ENCODE assay signal across 12 cellular contexts in the genomic region with DNA sequence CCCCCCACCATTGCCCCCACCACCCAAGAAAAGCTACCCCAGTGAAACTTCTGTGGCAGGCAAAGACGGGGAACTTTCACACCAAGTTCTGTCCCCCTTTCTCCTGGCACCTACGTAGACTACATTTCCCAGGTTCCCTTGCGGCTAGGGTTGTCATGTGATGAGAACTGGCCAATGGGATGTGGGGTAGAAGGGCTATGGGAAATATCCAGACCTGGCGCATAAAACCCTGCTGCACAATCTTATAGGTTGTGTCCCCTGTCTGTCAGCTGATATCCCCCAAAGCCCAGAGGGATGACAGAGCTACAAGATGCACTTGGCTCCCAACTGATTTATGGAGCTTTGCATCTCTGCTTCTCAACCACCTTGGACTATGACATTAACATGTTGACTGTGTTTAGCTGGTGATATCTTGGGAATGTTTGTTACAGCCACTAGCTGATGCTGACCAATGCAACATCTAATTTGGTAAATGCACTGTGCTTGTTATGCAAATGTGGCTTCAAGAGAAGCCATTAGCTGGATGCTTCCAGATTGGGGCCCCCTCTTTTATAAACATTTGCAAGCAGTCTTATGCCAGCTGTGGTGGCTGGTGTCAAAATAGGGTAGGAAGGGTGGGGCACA. TPM values are rescaled to one million over a fixed set of nuclear protein-coding genes. Genes with fewer than 3 reads are reported as not detected.
DNase-seq lines count a peak whose midpoint lies in the region; ATAC-seq and TF ChIP-seq lines count a peak whose summit lies in the region.
"Had no signal": no experiment of that assay in that cellular context is flagged by ENCODE, and none has a peak within 500 bp of the region (broad histone marks: within the 10 kb centered on the region; RNA-seq: fewer than 3 reads in every experiment).

No MANE protein-coding gene starts in this region.

- H3K4me1 Mint-ChIP-seq in CD8-positive, alpha-beta T cell (ENCODE audit: low read depth): peaks cover 25% of the 10 kb centered on the region
- H3K4me1 Mint-ChIP-seq in GM23338: peaks cover 4% of the 10 kb centered on the region; the same call in 2 of the 3 replicates

- no peak overlapping the region for H3K4me3 Mint-ChIP-seq in CD8-positive, alpha-beta T cell
- H3K4me3 Mint-ChIP-seq in GM23338: no peak overlapping the region

- H3K27ac Mint-ChIP-seq in CD8-positive, alpha-beta T cell: no peak overlapping the region
- H3K27ac Mint-ChIP-seq in GM23338: no peak overlapping the region

- TF ChIP-seq CTCF in CD8-positive, alpha-beta T cell (IDR thresholded peaks at IDR 0.05): no peak
- TF ChIP-seq CTCF in GM23338 (conservative IDR thresholded peaks at IDR 0.05; ENCODE audit: low read depth in 2 of 2): no peak
- TF ChIP-seq CTCF in RWPE1 (conservative IDR thresholded peaks at IDR 0.05; ENCODE audit: low read depth): no peak

- CTCF ChIA-PET in CD8-positive, alpha-beta T cell (lab: Charles Lee): interaction anchor here (0.7 to 1.6 kb wide), 5 partner anchors 8 to 102 kb away, joined by 3 to 5 read pairs (median 3); a partner anchor contains a TSS
- CTCF ChIA-PET in RWPE1 (lab: Yijun Ruan, JAX): no interaction called here

- no peaks in the 10 kb centered on the region for H4K20me1 ChIP-seq in GM23338 (replicated peaks; ENCODE audit: insufficient read depth)

- POLR2A ChIA-PET in CD8-positive, alpha-beta T cell (lab: Charles Lee): interaction anchor here (1.0 kb wide), 1 partner anchor 46 kb away, joined by 3 read pairs; no protein-coding TSS in a partner anchor
- POLR2A ChIA-PET in RWPE1 (lab: Yijun Ruan, JAX; ENCODE audit: low non-redundant PET): interaction anchor here (0.5 to 1.0 kb wide), 3 partner anchors 22 to 360 kb away, joined by 3 to 10 read pairs (median 6); no protein-coding TSS in a partner anchor

- peaks cover under 1% of the 10 kb centered on the region; the same call in 1 of the 2 replicates for H3F3A ChIP-seq in GM23338 (replicated peaks; ENCODE audit: low read depth)

- no peaks in the 10 kb centered on the region for H3K9me3 ChIP-seq in CD8-positive, alpha-beta T cell (ENCODE audit: low read length)
- no peaks in the 10 kb centered on the region for H3K9me3 ChIP-seq in effector memory CD4-positive, alpha-beta T cell (ENCODE audit: control insufficient read depth, low read length)
- H3K9me3 ChIP-seq: breast epithelium had no signal

- peaks cover 58% of the 10 kb centered on the region for H3K36me3 Mint-ChIP-seq in CD8-positive, alpha-beta T cell
- H3K36me3 Mint-ChIP-seq in GM23338 (ENCODE audit: low read depth): peaks cover 40% of the 10 kb centered on the region

- peaks cover 32% of the 10 kb centered on the region for H3K36me3 ChIP-seq in CD8-positive, alpha-beta T cell (ENCODE audit: insufficient read depth, low read length)
- peaks cover 12% of the 10 kb centered on the region; the same call in 1 of the 2 replicates for H3K36me3 ChIP-seq in GM23338 (ENCODE audit: insufficient read depth)
- H3K36me3 ChIP-seq in effector memory CD4-positive, alpha-beta T cell (ENCODE audit: control insufficient read depth, insufficient read depth, low read length): peaks cover 47% of the 10 kb centered on the region
- H3K36me3 ChIP-seq: breast epithelium had no signal

- intact Hi-C loops in CD8-positive, alpha-beta T cell (cut with DNase I, micrococcal nuclease): loop anchor here in 1 of 2 experiments (10.0 kb wide), 1 partner anchor 304 kb away; a partner anchor contains a TSS

- DNase-seq in CD8-positive, alpha-beta T cell: no peak
- DNase-seq in GM23338 (ENCODE audit: low spot score): peak; percentile 68
- DNase-seq in RWPE1 (ENCODE audit: low spot score): peak; percentile 51
- peak; percentile 54 for DNase-seq in germinal center (ENCODE audit: low spot score)
- no peak for DNase-seq in effector memory CD4-positive, alpha-beta T cell
- DNase-seq: activated CD8-positive, alpha-beta memory T cell treated with anti-CD3 and anti-CD28 coated beads, Interleukin-2, amount 50 U/mL, for 48 hours; NCI-H510A had no signal

- H3K4me3 ChIP-seq in CD8-positive, alpha-beta T cell (ENCODE audit: low read depth, low read length): no peak overlapping the region
- H3K4me3 ChIP-seq in GM23338: no peak overlapping the region
- no peak overlapping the region for H3K4me3 ChIP-seq in effector memory CD4-positive, alpha-beta T cell (ENCODE audit: insufficient read depth, low read depth, low read length, poor library complexity, severe bottlenecking)
- H3K4me3 ChIP-seq: breast epithelium had no signal

- no peak overlapping the region for H3K4me2 ChIP-seq in GM23338

- H3K9me3 Mint-ChIP-seq in CD8-positive, alpha-beta T cell: no peaks in the 10 kb centered on the region
- no peaks in the 10 kb centered on the region; the same call in 2 of the 3 replicates for H3K9me3 Mint-ChIP-seq in GM23338

- no peaks in the 10 kb centered on the region for H3K9me2 ChIP-seq in GM23338 (ENCODE audit: insufficient read depth)

- H3K27ac ChIP-seq in CD8-positive, alpha-beta T cell (ENCODE audit: low read depth, low read length): no peak overlapping the region
- no peak overlapping the region for H3K27ac ChIP-seq in GM23338 (ENCODE audit: low read depth)
- no peak overlapping the region for H3K27ac ChIP-seq in RWPE1
- H3K27ac ChIP-seq in effector memory CD4-positive, alpha-beta T cell (ENCODE audit: insufficient read depth, low read length, poor library complexity, severe bottlenecking): no peak overlapping the region
- H3K27ac ChIP-seq: breast epithelium had no signal

- no peaks in the 10 kb centered on the region for H3K27me3 Mint-ChIP-seq in CD8-positive, alpha-beta T cell (ENCODE audit: low read depth)
- peaks cover 4% of the 10 kb centered on the region for H3K27me3 Mint-ChIP-seq in GM23338 (ENCODE audit: insufficient read depth, low read depth, poor library complexity)

- H3K4me1 ChIP-seq in CD8-positive, alpha-beta T cell (ENCODE audit: insufficient read depth, low read length): peaks cover 26% of the 10 kb centered on the region
- H3K4me1 ChIP-seq in GM23338 (ENCODE audit: insufficient read depth): peaks cover under 1% of the 10 kb centered on the region; the same call in 1 of the 2 replicates
- H3K4me1 ChIP-seq in effector memory CD4-positive, alpha-beta T cell (ENCODE audit: control insufficient read depth, insufficient read depth, low read length, poor library complexity, severe bottlenecking): peaks cover 11% of the 10 kb centered on the region
- H3K4me1 ChIP-seq: breast epithelium had no signal

- no peak overlapping the region for H2AFZ ChIP-seq in GM23338

- TF ChIP-seq POLR2A in GM18505 (IDR thresholded peaks at IDR 0.05; ENCODE audit: borderline replicate concordance, extremely low read depth, insufficient read depth, insufficient read length): no peak

- peaks cover 18% of the 10 kb centered on the region for H3K79me2 ChIP-seq in GM23338 (replicated peaks; ENCODE audit: insufficient read depth)

- no peaks in the 10 kb centered on the region for H3K27me3 ChIP-seq in CD8-positive, alpha-beta T cell (ENCODE audit: insufficient read depth, low read length)
- H3K27me3 ChIP-seq in GM23338 (ENCODE audit: insufficient read depth): no peaks in the 10 kb centered on the region
- no peaks in the 10 kb centered on the region for H3K27me3 ChIP-seq in effector memory CD4-positive, alpha-beta T cell (replicated peaks; ENCODE audit: control insufficient read depth, insufficient read depth, low read length, poor library complexity, severe bottlenecking)
- H3K27me3 ChIP-seq: breast epithelium had no signal

- ATAC-seq in CD8-positive, alpha-beta T cell: peak; percentile 49
- ATAC-seq in GM23338 (peak; percentile 21; the same call in 1 of the 3 replicates), GM18505 (IDR thresholded peaks at IDR 0.05; ENCODE audit: unreplicated experiment) (no peak), HG03378 (IDR thresholded peaks at IDR 0.05; ENCODE audit: unreplicated experiment) (no peak)
- ATAC-seq: esophagus mucosa, sciatic nerve had no signal

TF ChIP-seq in GM23338, 12 proteins besides CTCF, POLR2A, EP300 and RAD21:
- TF ChIP-seq, protein P1, sequence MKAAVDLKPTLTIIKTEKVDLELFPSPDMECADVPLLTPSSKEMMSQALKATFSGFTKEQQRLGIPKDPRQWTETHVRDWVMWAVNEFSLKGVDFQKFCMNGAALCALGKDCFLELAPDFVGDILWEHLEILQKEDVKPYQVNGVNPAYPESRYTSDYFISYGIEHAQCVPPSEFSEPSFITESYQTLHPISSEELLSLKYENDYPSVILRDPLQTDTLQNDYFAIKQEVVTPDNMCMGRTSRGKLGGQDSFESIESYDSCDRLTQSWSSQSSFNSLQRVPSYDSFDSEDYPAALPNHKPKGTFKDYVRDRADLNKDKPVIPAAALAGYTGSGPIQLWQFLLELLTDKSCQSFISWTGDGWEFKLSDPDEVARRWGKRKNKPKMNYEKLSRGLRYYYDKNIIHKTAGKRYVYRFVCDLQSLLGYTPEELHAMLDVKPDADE (IDR thresholded peaks at IDR 0.05): peak; percentile 41; the same call in 1 of the 2 replicates
- TF ChIP-seq EZH2 (IDR thresholded peaks at IDR 0.05; ENCODE audit: low read depth, unreplicated experiment): no peak
- no peak for TF ChIP-seq EZH2phosphoT487 (IDR thresholded peaks at IDR 0.05; ENCODE audit: unreplicated experiment)

RNA-seq across cellular contexts. Expression of a gene that starts 6.1 kb away (rescaled TPM):
- 10 to 100 TPM; 33.5 to 38.8 TPM for total RNA-seq in CD8-positive, alpha-beta T cell
- total RNA-seq in GM23338 (2014; rRNA removed; shearing (Covaris generic)): 25.6 and 38.4 TPM in 2 replicates
- polyA plus RNA-seq in GM23338 (2016; fragmentation: Nextera tagmentation; extraction: Ambion mirVana): 20.7 and 24.6 TPM in 2 replicates

RNA-seq across cellular contexts. Expression of a gene that starts 11.3 kb away (rescaled TPM):
- total RNA-seq in CD8-positive, alpha-beta T cell: 10 to 100 TPM; 68.3 to 75.5 TPM
- total RNA-seq in GM23338 (2014; rRNA removed; shearing (Covaris generic)): 1.7 and 1.8 TPM in 2 replicates
- polyA plus RNA-seq in GM23338 (2016; fragmentation: Nextera tagmentation; extraction: Ambion mirVana): 0.82 and 1.0 TPM in 2 replicates

RNA-seq across cellular contexts. Expression of a gene that starts 21.7 kb away (rescaled TPM):
- total RNA-seq in CD8-positive, alpha-beta T cell: 1 to 10 TPM; 1.1 to 1.7 TPM
- total RNA-seq in GM23338 (2014; rRNA removed; shearing (Covaris generic)): 46.2 and 56.8 TPM in 2 replicates
- 65.4 and 68.5 TPM in 2 replicates for polyA plus RNA-seq in GM23338 (2016; fragmentation: Nextera tagmentation; extraction: Ambion mirVana)

RNA-seq across cellular contexts. Expression of a gene that starts 23.8 kb away (rescaled TPM):
- 10 to 100 TPM; 31.9 to 33.1 TPM for total RNA-seq in CD8-positive, alpha-beta T cell
- 42.6 and 57.9 TPM in 2 replicates for total RNA-seq in GM23338 (2014; rRNA removed; shearing (Covaris generic))
- polyA plus RNA-seq in GM23338 (2016; fragmentation: Nextera tagmentation; extraction: Ambion mirVana): 44.8 and 45.9 TPM in 2 replicates

RNA-seq across cellular contexts. Expression of a gene that starts 40.7 kb away (rescaled TPM):
- not detected for total RNA-seq in CD8-positive, alpha-beta T cell
- total RNA-seq in GM23338 (2014; rRNA removed; shearing (Covaris generic)): 4.8 and 17.7 TPM in 2 replicates
- 5.1 and 7.5 TPM in 2 replicates for polyA plus RNA-seq in GM23338 (2016; fragmentation: Nextera tagmentation; extraction: Ambion mirVana)

Comparison
In these comparisons a context has a peak if more than half of its experiments do, and no peak if none do; other contexts are left out.
1. ATAC-seq: peak in CD8-positive, alpha-beta T cell (single experiment) and GM23338 (single experiment); none in GM18505 (single experiment) and HG03378 (single experiment).
2. DNase-seq: peak in GM23338 (single experiment), RWPE1 (single experiment) and germinal center (single experiment); none in CD8-positive, alpha-beta T cell (0 of 7) and effector memory CD4-positive, alpha-beta T cell (0 of 3).
3. RNA of a gene that starts 11.3 kb away (total RNA-seq): 68.3 to 75.5 TPM in CD8-positive, alpha-beta T cell; 1.7 to 1.8 TPM in GM23338; every median in the first group is over 10 times any median in the second.
4. RNA of a gene that starts 21.7 kb away (total RNA-seq): 46.2 to 56.8 TPM in GM23338; 1.1 to 1.7 TPM in CD8-positive, alpha-beta T cell; every median in the first group is over 10 times any median in the second.